Comparison of ENCODE assay signal across 11 cellular contexts in genomic region chr16:57537596-57538234, GRCh38. TPM values are rescaled to one million over a fixed set of nuclear protein-coding genes. Genes with fewer than 3 reads are reported as not detected.
DNase-seq lines count a peak whose midpoint lies in the region; ATAC-seq and TF ChIP-seq lines count a peak whose summit lies in the region.
"Had no signal": no experiment of that assay in that cellular context is flagged by ENCODE, and none has a peak within 500 bp of the region (broad histone marks: within the 10 kb centered on the region; RNA-seq: fewer than 3 reads in every experiment).

No MANE protein-coding gene starts in this region.

- TF ChIP-seq CTCF in PC-3 (conservative IDR thresholded peaks at IDR 0.05; ENCODE audit: low read depth, low read length) (no peak), endothelial cell (IDR thresholded peaks at IDR 0.05; ENCODE audit: unreplicated experiment) (no peak), suprapubic skin (IDR thresholded peaks at IDR 0.05) (no peak)

- H3F3A ChIP-seq in PC-3 (ENCODE audit: low read length, unreplicated experiment), result no peaks in the 10 kb centered on the region

- peak overlapping the region; percentile 84 for H3K4me3 Mint-ChIP-seq in activated naive CD4-positive, alpha-beta T cell treated with anti-CD3 and anti-CD28 coated beads for 36 hours
- peak overlapping the region; percentile 84 for H3K4me3 Mint-ChIP-seq in endothelial cell (ENCODE audit: unreplicated experiment)

- H3K27ac ChIP-seq in PC-3 (ENCODE audit: low read length) (no peak overlapping the region), suprapubic skin (no peak overlapping the region)

- WGBS in suprapubic skin, result 45% methylated on average over 10 of the region's 10 CpGs

- CTCF ChIA-PET in activated naive CD4-positive, alpha-beta T cell treated with anti-CD3 and anti-CD28 coated beads for 36 hours (lab: Charles Lee), result interaction anchor here (1.4 to 6.4 kb wide), 4 partner anchors 8 to 120 kb away, joined by 4 to 35 read pairs (median 8); no protein-coding TSS in a partner anchor
- CTCF ChIA-PET in PC-3 (lab: Charles Lee), result no interaction called here

- H3K4me3 ChIP-seq in PC-3 (ENCODE audit: low read length), result no peak overlapping the region
- no peak overlapping the region for H3K4me3 ChIP-seq in suprapubic skin

- POLR2A ChIA-PET in PC-3 (lab: Charles Lee; ENCODE audit: unreplicated experiment), result no interaction called here

- no peaks in the 10 kb centered on the region for H3K27me3 Mint-ChIP-seq in activated naive CD4-positive, alpha-beta T cell treated with anti-CD3 and anti-CD28 coated beads for 36 hours (ENCODE audit: low read depth)
- H3K27me3 Mint-ChIP-seq in endothelial cell (ENCODE audit: unreplicated experiment), result peaks cover 16% of the 10 kb centered on the region

- H3K4me1 ChIP-seq in PC-3 (ENCODE audit: insufficient read depth, low read length), result no peaks in the 10 kb centered on the region; the same call in 1 of the 2 replicates
- peaks cover 60% of the 10 kb centered on the region for H3K4me1 ChIP-seq in suprapubic skin

- no peaks in the 10 kb centered on the region for H3K9me2 ChIP-seq in PC-3 (replicated peaks; ENCODE audit: low read length)

- BruUV-seq in PC-3 (replicated peaks; lab: Mats Ljungman, UMichigan), result TSS peak; percentile 63

- no peaks in the 10 kb centered on the region for H4K20me1 ChIP-seq in PC-3 (ENCODE audit: low read length)

- TF ChIP-seq POLR2A in suprapubic skin (IDR thresholded peaks at IDR 0.05), result no peak

- no peaks in the 10 kb centered on the region for H3K36me3 Mint-ChIP-seq in activated naive CD4-positive, alpha-beta T cell treated with anti-CD3 and anti-CD28 coated beads for 36 hours (ENCODE audit: low read depth)
- no peaks in the 10 kb centered on the region for H3K36me3 Mint-ChIP-seq in endothelial cell (ENCODE audit: low read depth, unreplicated experiment)

- in situ Hi-C loops in G401 (cut with HindIII; ENCODE audit: low sequenced_read_pairs), result no loop called here

- no peaks in the 10 kb centered on the region for H3K9me3 ChIP-seq in PC-3 (ENCODE audit: low read length)
- no peaks in the 10 kb centered on the region for H3K9me3 ChIP-seq in suprapubic skin
- H3K9me3 ChIP-seq: ascending aorta, stomach had no signal

- no peaks in the 10 kb centered on the region for H3K79me2 ChIP-seq in PC-3 (ENCODE audit: low read length)

- ATAC-seq in PC-3 (no peak), GM21528 (IDR thresholded peaks at IDR 0.05; ENCODE audit: low FRiP score, unreplicated experiment) (no peak)

- intact Hi-C loops in activated naive CD4-positive, alpha-beta T cell treated with anti-CD3 and anti-CD28 coated beads for 36 hours (cut with micrococcal nuclease), result loop anchor here (1.0 to 10.0 kb wide), 17 partner anchors 39 to 1091 kb away; partner anchors contain the start of genes ARL2BP, CFAP20, CNOT1 and DOK4
- intact Hi-C loops in PC-3 (cut with micrococcal nuclease), result no loop called here

- H3K27ac Mint-ChIP-seq in activated naive CD4-positive, alpha-beta T cell treated with anti-CD3 and anti-CD28 coated beads for 36 hours, result peak overlapping the region; percentile 92
- peak overlapping the region; percentile 4 for H3K27ac Mint-ChIP-seq in endothelial cell (ENCODE audit: unreplicated experiment)

- H3K4me1 Mint-ChIP-seq in activated naive CD4-positive, alpha-beta T cell treated with anti-CD3 and anti-CD28 coated beads for 36 hours (ENCODE audit: low read depth), result peaks cover 66% of the 10 kb centered on the region
- peaks cover 26% of the 10 kb centered on the region for H3K4me1 Mint-ChIP-seq in endothelial cell (ENCODE audit: unreplicated experiment)

- no peak overlapping the region for H3K9ac ChIP-seq in PC-3 (ENCODE audit: low read length)

- no peaks in the 10 kb centered on the region for H3K36me3 ChIP-seq in PC-3 (ENCODE audit: low read depth, low read length)
- no peaks in the 10 kb centered on the region for H3K36me3 ChIP-seq in suprapubic skin
- H3K36me3 ChIP-seq: ascending aorta, stomach had no signal

- no peak overlapping the region for H3K4me2 ChIP-seq in PC-3 (ENCODE audit: low read length)

- no peak overlapping the region for H2AFZ ChIP-seq in PC-3 (ENCODE audit: low read length)

- H3K27me3 ChIP-seq in PC-3 (ENCODE audit: low read length), result no peaks in the 10 kb centered on the region
- H3K27me3 ChIP-seq in suprapubic skin, result no peaks in the 10 kb centered on the region
- H3K27me3 ChIP-seq: ascending aorta had no signal

- no peak for TF ChIP-seq EP300 in suprapubic skin (IDR thresholded peaks at IDR 0.05)

- no peaks in the 10 kb centered on the region for H3K9me3 Mint-ChIP-seq in activated naive CD4-positive, alpha-beta T cell treated with anti-CD3 and anti-CD28 coated beads for 36 hours
- H3K9me3 Mint-ChIP-seq in endothelial cell (ENCODE audit: unreplicated experiment), result no peaks in the 10 kb centered on the region

- peak; percentile 36 for DNase-seq in activated naive CD4-positive, alpha-beta T cell treated with anti-CD3 and anti-CD28 coated beads for 36 hours
- no peak for DNase-seq in activated naive CD4-positive, alpha-beta T cell treated with anti-CD3 and anti-CD28 coated beads, Interleukin-2, amount 50 U/mL, for 16 hours
- no peak for DNase-seq in PC-3
- no peak for DNase-seq in endothelial cell (ENCODE audit: low spot score)
- peak; percentile 24 to 54 for DNase-seq in suprapubic skin (ENCODE audit: low spot score in 2 of 2)
- no peak for DNase-seq in epidermal melanocyte (ENCODE audit: insufficient read length, low spot score)
- DNase-seq in G401 (ENCODE audit: low spot score), result no peak

RNA-seq across cellular contexts. Expression of gene CCDC102A, which starts 1.3 kb away (rescaled TPM):
- 1 to 10 TPM; 7.1 to 7.7 TPM for total RNA-seq in activated naive CD4-positive, alpha-beta T cell treated with anti-CD3 and anti-CD28 coated beads for 36 hours
- total RNA-seq in PC-3 (2014; rRNA removed), result 12.7 and 13.9 TPM in 2 replicates
- 14.6 TPM for total RNA-seq in endothelial cell (ENCODE audit: unreplicated experiment)
- total RNA-seq in suprapubic skin, result 10 to 100 TPM in 1 of 4 donors, 1 to 10 TPM in 3; 7.1 to 11.5 (median 8.5) TPM
- 25.0 and 26.7 TPM in 2 replicates for total RNA-seq in G401 (2014; rRNA removed; shearing (Covaris generic))

RNA-seq across cellular contexts. Expression of gene ADGRG5, which starts 4.7 kb away (rescaled TPM):
- 1 to 10 TPM; 1.0 to 1.2 TPM for total RNA-seq in activated naive CD4-positive, alpha-beta T cell treated with anti-CD3 and anti-CD28 coated beads for 36 hours
- not detected in 2 replicates for total RNA-seq in PC-3 (2014; rRNA removed)
- total RNA-seq in endothelial cell (ENCODE audit: unreplicated experiment), result 0.28 TPM
- under 1 TPM in 3 of 4 donors, not detected in 1; 0.16 to 0.53 (median 0.16) TPM for total RNA-seq in suprapubic skin
- not detected in 2 replicates for total RNA-seq in G401 (2014; rRNA removed; shearing (Covaris generic))
- total RNA-seq: ascending aorta, glomerular endothelial cell had no signal

RNA-seq across cellular contexts. Expression of gene DOK4, which starts 51.4 kb away (rescaled TPM):
- 1 to 10 TPM; 5.0 to 6.2 TPM for total RNA-seq in activated naive CD4-positive, alpha-beta T cell treated with anti-CD3 and anti-CD28 coated beads for 36 hours
- total RNA-seq in PC-3 (2014; rRNA removed), result 4.1 and 4.9 TPM in 2 replicates
- 69.4 TPM for total RNA-seq in endothelial cell (ENCODE audit: unreplicated experiment)
- 10 to 100 TPM; 29.8 to 66.8 (median 51.3) TPM for total RNA-seq in suprapubic skin
- 33.7 and 45.5 TPM in 2 replicates for total RNA-seq in G401 (2014; rRNA removed; shearing (Covaris generic))

Comparison
In these comparisons a context has a peak if more than half of its experiments do, and no peak if none do; other contexts are left out.
1. DNase-seq: peak in activated naive CD4-positive, alpha-beta T cell treated with anti-CD3 and anti-CD28 coated beads for 36 hours (single experiment) and suprapubic skin (2 of 2); none in activated naive CD4-positive, alpha-beta T cell treated with anti-CD3 and anti-CD28 coated beads, Interleukin-2, amount 50 U/mL, for 16 hours (single experiment), PC-3 (single experiment), endothelial cell (single experiment), epidermal melanocyte (single experiment) and G401 (single experiment).